Comparison of ENCODE assay signal across 26 cellular contexts in genomic region chr4:186400676-186401075, GRCh38.
DNase-seq lines count a peak whose midpoint lies in the region; ATAC-seq, FAIRE-seq and TF ChIP-seq lines count a peak whose summit lies in the region.
"Had no signal": no experiment of that assay in that cellular context is flagged by ENCODE, and none has a peak within 500 bp of the region (broad histone marks: within the 10 kb centered on the region; RNA-seq: fewer than 3 reads in every experiment).

No MANE protein-coding gene starts in this region.

- DNase-seq in EL (peak; percentile 25), RPMI7951 (ENCODE audit: low read depth) (peak; percentile 1), epithelial cell of esophagus (ENCODE audit: low read depth) (peak; percentile 36), pancreas (peak in 4 of 6 donors; percentile 16 to 68 (median 44)), osteoblast (ENCODE audit: insufficient read length, low spot score, missing footprints) (no peak), NCI-H524 (lab: John Stamatoyannopoulos, UW) (no peak), NOMO-1 treated with DMSO at 0.1 percent for 48 hours (lab: John Stamatoyannopoulos, UW; ENCODE audit: unreplicated experiment) (no peak), BE2C (no peak)
- DNase-seq: ACHN; activated CD4-positive, alpha-beta T cell treated with anti-CD3 and anti-CD28 coated beads, Interleukin-2, amount 50 U/mL, for 4 hours; activated naive CD4-positive, alpha-beta T cell treated with Interleukin-2 at 50 U/mL for 16 hours; DMS79; endodermal cell; esophagus squamous epithelium; left ventricle myocardium superior; naive thymus-derived CD8-positive, alpha-beta T cell; NCI-H1105; NCI-H1930; NCI-H69; stimulated activated CD4-positive, alpha-beta T cell treated with anti-CD3 and anti-CD28 coated beads, Interleukin-1b, Interleukin-23, amount 100 ng/mL, for 48 hours had no signal

- H2AFZ ChIP-seq in osteoblast (ENCODE audit: low read length), result no peak overlapping the region

- intact Hi-C loops in pancreas (cut with DNase I), result no loop called here

- no peaks in the 10 kb centered on the region for H3K79me2 ChIP-seq in osteoblast (ENCODE audit: insufficient read depth, low read length)

- WGBS in pancreas, 2 donors, result 46 to 48% methylated on average over 6 of the region's 6 CpGs

- no peaks in the 10 kb centered on the region for H4K20me1 ChIP-seq in osteoblast (ENCODE audit: insufficient read depth, low read length)

- H3K27ac ChIP-seq in pancreas (peak overlapping the region; percentile 42 to 68 (median 47)), osteoblast (ENCODE audit: low read depth, low read length) (no peak overlapping the region)
- H3K27ac ChIP-seq: esophagus squamous epithelium, HL-60, skin epidermis, tibial nerve had no signal

- H3K4me3 ChIP-seq in epithelial cell of esophagus (ENCODE audit: low read length) (no peak overlapping the region), pancreas (no peak overlapping the region), osteoblast (ENCODE audit: insufficient read depth, low read length) (no peak overlapping the region), BE2C (ENCODE audit: low read depth, low read length) (no peak overlapping the region)
- H3K4me3 ChIP-seq: esophagus squamous epithelium, skin epidermis, tibial nerve had no signal

- no peak for FAIRE-seq in pancreas (lab: Jason Lieb, UNC)
- FAIRE-seq: GM18507 had no signal

- ATAC-seq in pancreas, result peak; percentile 81 to 97 (median 84)
- ATAC-seq: left ventricle myocardium superior; naive thymus-derived CD8-positive, alpha-beta T cell; Panc1; WTC11 had no signal

- no peaks in the 10 kb centered on the region for H3K4me1 ChIP-seq in pancreas
- no peaks in the 10 kb centered on the region for H3K4me1 ChIP-seq in osteoblast (ENCODE audit: insufficient read depth, low read length)
- no peaks in the 10 kb centered on the region for H3K4me1 ChIP-seq in BE2C
- H3K4me1 ChIP-seq: esophagus squamous epithelium, tibial nerve had no signal

- H3K9me3 ChIP-seq in pancreas, result no peaks in the 10 kb centered on the region
- H3K9me3 ChIP-seq in osteoblast (ENCODE audit: low read depth, low read length), result no peaks in the 10 kb centered on the region
- H3K9me3 ChIP-seq in BE2C, result no peaks in the 10 kb centered on the region

- TF ChIP-seq CTCF in epithelial cell of esophagus (IDR thresholded peaks at IDR 0.05; ENCODE audit: insufficient read depth, low read depth, low read length, missing control alignments) (no peak), pancreas (IDR thresholded peaks at IDR 0.05) (no peak), osteoblast (IDR thresholded peaks at IDR 0.05; ENCODE audit: extremely low read depth, low read depth, low read length) (no peak), BE2C (IDR thresholded peaks at IDR 0.05; ENCODE audit: low read depth, low read length) (no peak)

- H3K36me3 ChIP-seq in pancreas, result no peaks in the 10 kb centered on the region
- H3K36me3 ChIP-seq in osteoblast (ENCODE audit: insufficient read depth, low read length), result no peaks in the 10 kb centered on the region
- no peaks in the 10 kb centered on the region for H3K36me3 ChIP-seq in BE2C
- H3K36me3 ChIP-seq: esophagus squamous epithelium, tibial nerve had no signal

- no peaks in the 10 kb centered on the region for H3K27me3 ChIP-seq in pancreas
- H3K27me3 ChIP-seq in osteoblast (ENCODE audit: insufficient read depth, low read length), result no peaks in the 10 kb centered on the region
- H3K27me3 ChIP-seq in BE2C, result no peaks in the 10 kb centered on the region
- H3K27me3 ChIP-seq: esophagus squamous epithelium, tibial nerve had no signal

- H3K4me2 ChIP-seq in osteoblast (ENCODE audit: insufficient read depth, low read length), result no peak overlapping the region

Comparison
In these comparisons a context has a peak if more than half of its experiments do, and no peak if none do; other contexts are left out.
1. DNase-seq: peak in EL (single experiment), RPMI7951 (single experiment), epithelial cell of esophagus (single experiment) and pancreas (4 of 6); none in osteoblast (single experiment), NCI-H524 (0 of 2), NOMO-1 treated with DMSO at 0.1 percent for 48 hours (single experiment) and BE2C (single experiment).